8 cellular contexts compared by ENCODE assay signal in genomic region chr5:7868427-7868772, GRCh38. TPM values are rescaled to one million over a fixed set of nuclear protein-coding genes. Genes with fewer than 3 reads are reported as not detected.
DNase-seq lines count a peak whose midpoint lies in the region; ATAC-seq and TF ChIP-seq lines count a peak whose summit lies in the region.

No MANE protein-coding gene starts in this region.

- H3K27ac ChIP-seq in VCaP (peak overlapping the region; percentile 88), left ventricle myocardium inferior (replicated peaks) (peak overlapping the region; percentile 84), skeletal muscle tissue (ENCODE audit: low read depth, low read length) (peak overlapping the region; percentile 79)

- H3K4me1 ChIP-seq in left ventricle myocardium inferior: peaks cover 64% of the 10 kb centered on the region
- H3K4me1 ChIP-seq in skeletal muscle tissue (ENCODE audit: control insufficient read depth in 3 of 3, insufficient read depth in 3 of 3, low read length in 3 of 3): peaks cover 12 to 33% (median 21%) of the 10 kb centered on the region in 3 donors

- peak overlapping the region; percentile 91 for H3K4me3 Mint-ChIP-seq in activated T-cell treated with anti-CD3 and anti-CD28 coated beads, Interleukin-2, amount 50 U/mL, for 24 hours

- H3K36me3 ChIP-seq in left ventricle myocardium inferior (peaks cover 20% of the 10 kb centered on the region), skeletal muscle tissue (ENCODE audit: control insufficient read depth in 3 of 3, insufficient read depth in 3 of 3, low read length in 3 of 3) (peaks cover 0 to 13% (median 0%) of the 10 kb centered on the region in 3 donors)

- no peak for DNase-seq in activated T-cell treated with anti-CD3 and anti-CD28 coated beads, Interleukin-2, amount 50 U/mL, for 24 hours
- DNase-seq in activated T-cell treated with anti-CD3 and anti-CD28 coated beads, Interleukin-2, amount 50 U/mL, for 1 hour: no peak
- DNase-seq in left ventricle myocardium inferior: no peak
- no peak for DNase-seq in NCI-H345 treated with DMSO at 0.1 percent for 48 hours (lab: John Stamatoyannopoulos, UW; ENCODE audit: unreplicated experiment)
- DNase-seq in NCI-H226: no peak

- no peaks in the 10 kb centered on the region for H3K9me3 ChIP-seq in left ventricle myocardium inferior (replicated peaks)
- no peaks in the 10 kb centered on the region for H3K9me3 ChIP-seq in skeletal muscle tissue (ENCODE audit: control insufficient read depth in 3 of 3, low read length in 3 of 3)

- no peaks in the 10 kb centered on the region for H3K9me3 Mint-ChIP-seq in activated T-cell treated with anti-CD3 and anti-CD28 coated beads, Interleukin-2, amount 50 U/mL, for 24 hours

- peak overlapping the region; percentile 81 to 91 (median 88) for H3K9ac ChIP-seq in skeletal muscle tissue (ENCODE audit: low read depth in 1 of 3, low read length in 3 of 3)

- peak overlapping the region; percentile 92 for H3K27ac Mint-ChIP-seq in activated T-cell treated with anti-CD3 and anti-CD28 coated beads, Interleukin-2, amount 50 U/mL, for 24 hours

- intact Hi-C loops in left ventricle myocardium inferior (cut with micrococcal nuclease): no loop called here

- no peaks in the 10 kb centered on the region for H3K27me3 Mint-ChIP-seq in activated T-cell treated with anti-CD3 and anti-CD28 coated beads, Interleukin-2, amount 50 U/mL, for 24 hours

- H3K27me3 ChIP-seq in left ventricle myocardium inferior (ENCODE audit: low read depth) (no peaks in the 10 kb centered on the region), skeletal muscle tissue (ENCODE audit: control insufficient read depth in 3 of 3, insufficient read depth in 3 of 3, low read length in 3 of 3) (no peaks in the 10 kb centered on the region)

- ATAC-seq in HG03097 (IDR thresholded peaks at IDR 0.05; ENCODE audit: low FRiP score, unreplicated experiment): no peak

- TF ChIP-seq CTCF in VCaP (conservative IDR thresholded peaks at IDR 0.05) (no peak), left ventricle myocardium inferior (IDR thresholded peaks at IDR 0.05; ENCODE audit: borderline replicate concordance) (no peak)

- H3K36me3 Mint-ChIP-seq in activated T-cell treated with anti-CD3 and anti-CD28 coated beads, Interleukin-2, amount 50 U/mL, for 24 hours (ENCODE audit: low read depth): peaks cover 86% of the 10 kb centered on the region

- H3K4me3 ChIP-seq in left ventricle myocardium inferior: peak overlapping the region; percentile 81
- peak overlapping the region; percentile 81 to 94 (median 85) for H3K4me3 ChIP-seq in skeletal muscle tissue (ENCODE audit: low read length in 3 of 3)

- H3K4me1 Mint-ChIP-seq in activated T-cell treated with anti-CD3 and anti-CD28 coated beads, Interleukin-2, amount 50 U/mL, for 24 hours (ENCODE audit: low read depth): peaks cover 67% of the 10 kb centered on the region

RNA-seq across cellular contexts. Expression of gene FASTKD3, which starts 0.4 kb away (rescaled TPM):
- 5.8 TPM for total RNA-seq in left ventricle myocardium inferior
- 8.9 TPM for total RNA-seq in skeletal muscle tissue

RNA-seq across cellular contexts. Expression of gene MTRR, which starts 0.5 kb away (rescaled TPM):
- 32.4 TPM for total RNA-seq in left ventricle myocardium inferior
- 29.7 TPM for total RNA-seq in skeletal muscle tissue

RNA-seq across cellular contexts. Expression of gene CFAP90, which starts 17.5 kb away (rescaled TPM):
- total RNA-seq in left ventricle myocardium inferior: not detected
- 0.52 TPM for total RNA-seq in skeletal muscle tissue
